In genomic region chr5:112684121-112684520, GRCh38 we compare ENCODE assay signal across 14 cellular contexts. TPM values are rescaled to one million over a fixed set of nuclear protein-coding genes. Genes with fewer than 3 reads are reported as not detected.
A peak's percentile ranks its signal among the peaks of the same experiment; 100 is the strongest.
DNase-seq lines count a peak whose midpoint lies in the region; ATAC-seq and TF ChIP-seq lines count a peak whose summit lies in the region.
"Had no signal": no experiment of that assay in that cellular context is flagged by ENCODE, and none has a peak within 500 bp of the region (broad histone marks: within the 10 kb centered on the region; RNA-seq: fewer than 3 reads in every experiment).

No MANE protein-coding gene starts in this region.

- H3K79me2 ChIP-seq in DOHH2 (ENCODE audit: control insufficient read depth, low read length), result no peaks in the 10 kb centered on the region

- H3K27me3 ChIP-seq in DOHH2 (ENCODE audit: control insufficient read depth, low read length) (no peaks in the 10 kb centered on the region), tibial nerve (no peaks in the 10 kb centered on the region)
- H3K27me3 ChIP-seq: esophagus squamous epithelium had no signal

- peak overlapping the region; percentile 67 for H3K4me2 ChIP-seq in DOHH2 (ENCODE audit: low read length)

- no peaks in the 10 kb centered on the region for H3K9me3 Mint-ChIP-seq in neural crest cell
- H3K9me3 Mint-ChIP-seq: activated naive CD8-positive, alpha-beta T cell treated with anti-CD3 and anti-CD28 coated beads, Interleukin-2, amount 50 U/mL, for 24 hours had no signal

- peak overlapping the region; percentile 54 for H3K27ac Mint-ChIP-seq in neural crest cell (ENCODE audit: unreplicated experiment)
- H3K27ac Mint-ChIP-seq: activated CD4-positive, alpha-beta T cell treated with anti-CD3 and anti-CD28 coated beads for 36 hours; activated naive CD8-positive, alpha-beta T cell treated with anti-CD3 and anti-CD28 coated beads, Interleukin-2, amount 50 U/mL, for 24 hours had no signal

- H3F3A ChIP-seq in DOHH2 (ENCODE audit: control insufficient read depth, insufficient read depth), result no peaks in the 10 kb centered on the region

- no peaks in the 10 kb centered on the region for H3K36me3 ChIP-seq in DOHH2 (ENCODE audit: control insufficient read depth, low read length)
- no peaks in the 10 kb centered on the region for H3K36me3 ChIP-seq in tibial nerve
- H3K36me3 ChIP-seq: esophagus squamous epithelium had no signal

- H3K27me3 Mint-ChIP-seq in neural crest cell (ENCODE audit: low read depth), result no peaks in the 10 kb centered on the region

- H3K9me3 ChIP-seq in DOHH2 (ENCODE audit: control insufficient read depth, insufficient read depth, low read length) (no peaks in the 10 kb centered on the region), tibial nerve (no peaks in the 10 kb centered on the region)
- H3K9me3 ChIP-seq: esophagus squamous epithelium had no signal

- DNase-seq in NAMALWA (ENCODE audit: low spot score), result peak; percentile 41
- DNase-seq in neural crest cell (ENCODE audit: low read depth, low spot score), result no peak
- DNase-seq in pons (ENCODE audit: low spot score), result no peak
- no peak for DNase-seq in tibial nerve (ENCODE audit: low spot score in 2 of 2)
- DNase-seq in NCI-H524 treated with DMSO at 0.1 percent for 48 hours (lab: John Stamatoyannopoulos, UW), result no peak
- DNase-seq in NOMO-1 treated with dmso at 0.1 percent for 144 hours (lab: John Stamatoyannopoulos, UW; ENCODE audit: unreplicated experiment), result no peak
- DNase-seq: activated CD4-positive, alpha-beta T cell treated with anti-CD3 and anti-CD28 coated beads for 36 hours; activated naive CD8-positive, alpha-beta T cell treated with anti-CD3 and anti-CD28 coated beads, Interleukin-2, amount 50 U/mL, for 24 hours; esophagus squamous epithelium; NCI-H1930; NCI-H69; small intestine had no signal

- no peaks in the 10 kb centered on the region for H4K20me1 ChIP-seq in DOHH2 (ENCODE audit: control insufficient read depth, insufficient read depth, low read depth, low read length)

- no peak for TF ChIP-seq POLR2A in tibial nerve (IDR thresholded peaks at IDR 0.05)

- H3K4me1 Mint-ChIP-seq in neural crest cell, result peaks cover 17% of the 10 kb centered on the region
- H3K4me1 Mint-ChIP-seq: activated CD4-positive, alpha-beta T cell treated with anti-CD3 and anti-CD28 coated beads for 36 hours had no signal

- ATAC-seq in GM21723 (IDR thresholded peaks at IDR 0.05; ENCODE audit: unreplicated experiment), result peak; percentile 51
- ATAC-seq: activated CD4-positive, alpha-beta T cell treated with anti-CD3 and anti-CD28 coated beads for 36 hours; activated naive CD8-positive, alpha-beta T cell treated with anti-CD3 and anti-CD28 coated beads, Interleukin-2, amount 50 U/mL, for 24 hours had no signal

- no peak overlapping the region for H3K4me3 Mint-ChIP-seq in neural crest cell
- H3K4me3 Mint-ChIP-seq: activated CD4-positive, alpha-beta T cell treated with anti-CD3 and anti-CD28 coated beads for 36 hours; activated naive CD8-positive, alpha-beta T cell treated with anti-CD3 and anti-CD28 coated beads, Interleukin-2, amount 50 U/mL, for 24 hours had no signal

- no peaks in the 10 kb centered on the region for H3K9me2 ChIP-seq in DOHH2 (replicated peaks; ENCODE audit: control insufficient read depth, low read length)

- no peak for TF ChIP-seq EP300 in tibial nerve (IDR thresholded peaks at IDR 0.05)

- no peaks in the 10 kb centered on the region for H3K36me3 Mint-ChIP-seq in neural crest cell (ENCODE audit: low read depth)

- TF ChIP-seq CTCF in DOHH2 (IDR thresholded peaks at IDR 0.05; ENCODE audit: low read depth, low read length, poor library complexity, severe bottlenecking) (no peak), neural crest cell (conservative IDR thresholded peaks at IDR 0.05) (no peak), tibial nerve (IDR thresholded peaks at IDR 0.05) (no peak)

- H3K4me1 ChIP-seq in DOHH2 (ENCODE audit: control insufficient read depth, low read length) (peaks cover 32% of the 10 kb centered on the region), tibial nerve (peaks cover 0 to 25% (median 0%) of the 10 kb centered on the region in 4 donors)

- H3K4me3 ChIP-seq in DOHH2 (ENCODE audit: low read length) (peak overlapping the region; percentile 53), tibial nerve (no peak overlapping the region)
- H3K4me3 ChIP-seq: esophagus squamous epithelium had no signal

- H3K27ac ChIP-seq in DOHH2 (ENCODE audit: low read depth, low read length) (peak overlapping the region; percentile 51), tibial nerve (no peak overlapping the region)

- 26 to 71% methylated on average over 1 of the region's 1 CpG for WGBS in tibial nerve, 2 donors

RNA-seq across cellular contexts. Expression of gene APC, which starts 53.6 kb away (rescaled TPM):
- total RNA-seq in neural crest cell, result 48.4 and 52.3 TPM in 2 replicates
- 10 to 100 TPM; 70.4 to 91.9 (median 83.1) TPM for total RNA-seq in tibial nerve
